ENCODE assay signal across 11 cellular contexts in the genomic region with DNA sequence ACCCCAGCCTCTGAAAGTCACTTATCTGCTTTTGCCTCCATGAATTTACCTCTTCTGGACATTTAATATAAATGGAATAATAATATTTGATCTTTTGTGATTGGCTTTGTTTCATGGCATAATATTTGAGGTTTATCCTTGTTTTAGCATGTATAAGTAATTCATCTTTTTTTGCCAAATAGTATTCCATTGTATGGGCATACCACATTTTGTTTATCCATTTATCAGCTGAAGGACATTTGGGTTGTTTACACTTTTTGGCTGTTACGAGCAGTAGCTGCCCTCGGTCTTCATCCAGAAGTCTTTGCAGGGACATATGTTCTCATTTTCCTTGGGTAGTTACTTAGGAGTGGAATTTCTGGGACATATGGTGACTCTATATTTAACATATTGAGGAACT. TPM values are rescaled to one million over a fixed set of nuclear protein-coding genes. Genes with fewer than 3 reads are reported as not detected.
"Had no signal": no experiment of that assay in that cellular context is flagged by ENCODE, and none has a peak within 500 bp of the region (broad histone marks: within the 10 kb centered on the region; RNA-seq: fewer than 3 reads in every experiment).

No MANE protein-coding gene starts in this region.

- H2AFZ ChIP-seq: GM23248, GM23338 had no signal

- H3K4me3 Mint-ChIP-seq: GM23338, H9, HFFc6 had no signal

- H3K4me2 ChIP-seq: GM23338 had no signal

- H3K4me3 ChIP-seq: GM23248, GM23338, HAP-1 had no signal

- H3K36me3 ChIP-seq: HAP-1 had no signal

- DNase-seq: GM23248, GOT3, H7, H9, HCEC 1CT, HFFc6 had no signal

- H3K9ac ChIP-seq: GM23248 had no signal

- H3K27ac ChIP-seq: GM23248 had no signal

- H3K27ac Mint-ChIP-seq: GM23338, H9, HFFc6 had no signal

- ATAC-seq: GM23338, HCT116 had no signal

RNA-seq across cellular contexts. Expression of gene SMIM21, which starts 53.0 kb away (rescaled TPM):
- total RNA-seq: GM23248, GM23338, H1, H4, H7, H9, HFFc6 had no signal
- polyA plus RNA-seq: GM23248, GM23338, H1 had no signal
